11 cellular contexts compared by ENCODE assay signal in genomic region chr17:77802811-77803220, GRCh38.
A peak's percentile ranks its signal among the peaks of the same experiment; 100 is the strongest.
DNase-seq lines count a peak whose midpoint lies in the region; ATAC-seq and TF ChIP-seq lines count a peak whose summit lies in the region.
"Had no signal": no experiment of that assay in that cellular context is flagged by ENCODE, and none has a peak within 500 bp of the region (broad histone marks: within the 10 kb centered on the region; RNA-seq: fewer than 3 reads in every experiment).

No MANE protein-coding gene starts in this region.

- DNase-seq in NCI-H1436 (lab: John Stamatoyannopoulos, UW) (peak; percentile 61), NCI-H1436 treated with DMSO at 0.1 percent for 48 hours (lab: John Stamatoyannopoulos, UW) (no peak), WERI-Rb-1 (peak; percentile 94), tibial artery (peak in 1 of 2 donors; percentile 39), A172 (ENCODE audit: low spot score) (no peak)
- DNase-seq: activated CD4-positive, alpha-beta memory T cell treated with anti-CD3 and anti-CD28 coated beads for 36 hours had no signal

- no peak overlapping the region for H3K9ac ChIP-seq in iPS-20b (ENCODE audit: low read depth, low read length)

- peak overlapping the region; percentile 32 for H3K4me3 ChIP-seq in WERI-Rb-1 (ENCODE audit: low read depth, low read length)
- peak overlapping the region; percentile 42; the same call in 1 of the 2 replicates for H3K4me3 ChIP-seq in iPS-20b (ENCODE audit: low read length)
- H3K4me3 ChIP-seq in tibial artery, result no peak overlapping the region
- H3K4me3 ChIP-seq: A549, coronary artery had no signal

- TF ChIP-seq CTCF in WERI-Rb-1 (IDR thresholded peaks at IDR 0.05; ENCODE audit: low read depth, low read length), result no peak
- TF ChIP-seq CTCF in tibial artery (IDR thresholded peaks at IDR 0.05), result no peak

- ATAC-seq in GM18511 (IDR thresholded peaks at IDR 0.05; ENCODE audit: unreplicated experiment) (no peak), GM18870 (IDR thresholded peaks at IDR 0.05; ENCODE audit: unreplicated experiment) (no peak)

- peak overlapping the region; percentile 92 for H3K27ac ChIP-seq in WERI-Rb-1
- H3K27ac ChIP-seq in iPS-20b (ENCODE audit: low read length), result no peak overlapping the region
- peak overlapping the region; percentile 50 to 59 for H3K27ac ChIP-seq in tibial artery
- H3K27ac ChIP-seq: A549 had no signal

- peaks cover 3% of the 10 kb centered on the region for H3K9me3 ChIP-seq in WERI-Rb-1 (ENCODE audit: severe bottlenecking)
- H3K9me3 ChIP-seq in iPS-20b (ENCODE audit: insufficient read depth, low read depth, low read length), result no peaks in the 10 kb centered on the region
- no peaks in the 10 kb centered on the region for H3K9me3 ChIP-seq in tibial artery
- H3K9me3 ChIP-seq: A549 had no signal

- H3K27me3 ChIP-seq in WERI-Rb-1 (ENCODE audit: insufficient read depth, low read depth, severe bottlenecking) (no peaks in the 10 kb centered on the region), iPS-20b (ENCODE audit: insufficient read depth, low read length) (peaks cover 53% of the 10 kb centered on the region), tibial artery (no peaks in the 10 kb centered on the region)

- no peaks in the 10 kb centered on the region for H3K36me3 ChIP-seq in WERI-Rb-1
- no peaks in the 10 kb centered on the region for H3K36me3 ChIP-seq in iPS-20b (ENCODE audit: insufficient read depth, low read depth, low read length)
- H3K36me3 ChIP-seq in tibial artery, result no peaks in the 10 kb centered on the region

- peaks cover 7% of the 10 kb centered on the region; the same call in 1 of the 2 replicates for H3K4me1 ChIP-seq in iPS-20b (ENCODE audit: insufficient read depth, low read length)
- H3K4me1 ChIP-seq in tibial artery, result peaks cover 0 to 12% (median 10%) of the 10 kb centered on the region in 4 donors
- H3K4me1 ChIP-seq: A549 had no signal

- intact Hi-C loops in tibial artery (cut with DNase I; ENCODE audit: low total_unique reads), result no loop called here

Comparison
In these comparisons a context has a peak if more than half of its experiments do, and no peak if none do; other contexts are left out.
1. DNase-seq: peak in NCI-H1436 (single experiment) and WERI-Rb-1 (single experiment); none in NCI-H1436 treated with DMSO at 0.1 percent for 48 hours (single experiment) and A172 (single experiment).
2. H3K4me3 ChIP-seq: peak in WERI-Rb-1 (single experiment) and iPS-20b (single experiment); none in tibial artery (0 of 2).